8 cellular contexts compared by ENCODE assay signal in genomic region chr7:150435390-150436073, GRCh38. TPM values are rescaled to one million over a fixed set of nuclear protein-coding genes. Genes with fewer than 3 reads are reported as not detected.
DNase-seq lines count a peak whose midpoint lies in the region; ATAC-seq, FAIRE-seq and TF ChIP-seq lines count a peak whose summit lies in the region.

No MANE protein-coding gene starts in this region.

- whole genome bisulfite sequencing in small intestine, 3 donors: 68 to 79% (median 75%) methylated on average over 8 of the region's 8 CpGs

- peak overlapping the region in 1 of 2 donors; percentile 11 for H3K27ac ChIP-seq in coronary artery
- H3K27ac ChIP-seq in small intestine (ENCODE audit: low read depth in 1 of 2, low read length in 1 of 2): peak overlapping the region in 1 of 2 donors; percentile 33

- no peaks in the 10 kb centered on the region for H3K27me3 ChIP-seq in small intestine (ENCODE audit: control insufficient read depth in 2 of 2, insufficient read depth in 2 of 2, low read length in 2 of 2)

- H3K4me1 ChIP-seq in small intestine (ENCODE audit: control insufficient read depth in 2 of 2, insufficient read depth in 1 of 2, low read depth in 1 of 2, low read length in 1 of 2): no peaks in the 10 kb centered on the region

- DNase-seq in GM12864 (ENCODE audit: low read depth) (peak; percentile 98), coronary artery (ENCODE audit: low spot score) (peak; percentile 31), DMS79 treated with DMSO at 0.1 percent for 48 hours (lab: John Stamatoyannopoulos, UW) (no peak), small intestine (no peak), HCEC 1CT (no peak), AG20443 (ENCODE audit: low spot score) (no peak)

- H3K9me3 ChIP-seq in small intestine (ENCODE audit: control insufficient read depth, low read depth): no peaks in the 10 kb centered on the region

- no peaks in the 10 kb centered on the region for H3K36me3 ChIP-seq in small intestine (ENCODE audit: control insufficient read depth in 2 of 2, insufficient read depth in 2 of 2, low read length in 2 of 2)

- peak; percentile 94 for ATAC-seq in GM19468 (IDR thresholded peaks at IDR 0.05; ENCODE audit: extremely low read depth, unreplicated experiment)
- ATAC-seq in HG03432 (IDR thresholded peaks at IDR 0.05; ENCODE audit: unreplicated experiment): peak; percentile 93

- no peak for FAIRE-seq in small intestine (lab: Jason Lieb, UNC)

- H3K4me3 ChIP-seq in GM12864 (ENCODE audit: low read depth, low read length) (peak overlapping the region; percentile 34), coronary artery (no peak overlapping the region), small intestine (ENCODE audit: low read depth in 1 of 2, low read length in 2 of 2) (no peak overlapping the region)

- no peak for TF ChIP-seq CTCF in GM12864 (IDR thresholded peaks at IDR 0.05; ENCODE audit: low read depth, low read length, missing control alignments)
- TF ChIP-seq CTCF in coronary artery (IDR thresholded peaks at IDR 0.05): no peak

RNA-seq across cellular contexts. Expression of gene GIMAP8, which starts 14.9 kb away (rescaled TPM):
- 10 to 100 TPM in 1 of 3 donors, 1 to 10 TPM in 1, under 1 TPM in 1; 0.67 to 14.0 (median 3.0) TPM for polyA plus RNA-seq in small intestine

RNA-seq across cellular contexts. Expression of gene ZNF775, which starts 56.4 kb away (rescaled TPM):
- 1 to 10 TPM; 1.1 to 3.6 (median 1.3) TPM for polyA plus RNA-seq in small intestine

Comparison
In these comparisons a context has a peak if more than half of its experiments do, and no peak if none do; other contexts are left out.
1. DNase-seq: peak in GM12864 (single experiment) and coronary artery (single experiment); none in DMS79 treated with DMSO at 0.1 percent for 48 hours (single experiment), small intestine (single experiment), HCEC 1CT (single experiment) and AG20443 (single experiment).